ENCODE assay signal across 1 cellular context in the genomic region with DNA sequence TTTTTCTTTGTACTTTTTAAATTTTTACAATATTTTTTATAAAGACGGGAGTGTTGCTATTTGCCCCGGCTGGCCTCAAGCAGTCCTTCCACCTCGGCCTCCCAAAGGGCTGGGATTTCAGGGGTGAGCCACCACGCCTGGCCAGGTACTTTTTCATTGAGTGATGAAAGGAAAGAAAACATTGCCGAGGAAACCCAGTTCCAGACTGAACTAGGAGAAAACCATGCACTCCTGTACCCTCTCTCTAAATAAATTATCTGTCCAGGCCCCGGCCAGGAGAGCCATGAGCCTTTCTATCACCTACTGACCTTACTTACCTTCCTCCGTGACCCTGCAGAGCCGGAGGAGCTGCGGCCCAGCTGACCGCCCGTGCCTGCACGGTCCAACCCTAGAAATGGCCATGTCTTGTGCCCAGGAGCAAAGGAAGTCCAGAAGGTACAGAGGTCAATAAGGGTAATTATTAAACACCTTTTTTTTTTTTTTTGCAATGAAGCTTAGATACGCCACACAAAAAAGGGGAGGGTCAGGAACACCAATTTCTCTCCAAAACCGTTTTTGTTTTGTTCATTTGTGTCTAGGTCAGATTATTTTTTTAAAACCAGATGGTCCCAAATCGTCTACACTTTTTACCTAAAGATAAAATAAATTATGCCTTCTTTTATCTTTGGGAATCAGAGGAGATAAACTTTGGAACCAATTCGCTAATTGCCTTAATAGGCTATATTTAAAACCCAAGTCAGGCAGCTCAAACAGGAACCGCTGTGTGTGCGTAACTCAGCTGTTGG.
TF ChIP-seq lines count a peak whose summit lies in the region.

A gene (minus strand): TSS at position 399 of the 785 bp plus-strand sequence. CDS start 1,233 bp downstream, outside the sequence.

TF ChIP-seq in HepG2, 621 proteins besides CTCF, POLR2A, EP300 and RAD21 (continued from another document and continues in another):
- TF ChIP-seq ZNF496 (CRISPR knock-in tag; IDR thresholded peaks at IDR 0.05; ENCODE audit: insufficient replicate concordance) = no peak
- peak; percentile 29; the same call in 1 of the 2 replicates for TF ChIP-seq ZFX (CRISPR knock-in tag; IDR thresholded peaks at IDR 0.05; ENCODE audit: low read depth)
- TF ChIP-seq ZBTB20 (CRISPR knock-in tag; IDR thresholded peaks at IDR 0.05; ENCODE audit: borderline replicate concordance, low read depth) = no peak
- TF ChIP-seq, protein P1, sequence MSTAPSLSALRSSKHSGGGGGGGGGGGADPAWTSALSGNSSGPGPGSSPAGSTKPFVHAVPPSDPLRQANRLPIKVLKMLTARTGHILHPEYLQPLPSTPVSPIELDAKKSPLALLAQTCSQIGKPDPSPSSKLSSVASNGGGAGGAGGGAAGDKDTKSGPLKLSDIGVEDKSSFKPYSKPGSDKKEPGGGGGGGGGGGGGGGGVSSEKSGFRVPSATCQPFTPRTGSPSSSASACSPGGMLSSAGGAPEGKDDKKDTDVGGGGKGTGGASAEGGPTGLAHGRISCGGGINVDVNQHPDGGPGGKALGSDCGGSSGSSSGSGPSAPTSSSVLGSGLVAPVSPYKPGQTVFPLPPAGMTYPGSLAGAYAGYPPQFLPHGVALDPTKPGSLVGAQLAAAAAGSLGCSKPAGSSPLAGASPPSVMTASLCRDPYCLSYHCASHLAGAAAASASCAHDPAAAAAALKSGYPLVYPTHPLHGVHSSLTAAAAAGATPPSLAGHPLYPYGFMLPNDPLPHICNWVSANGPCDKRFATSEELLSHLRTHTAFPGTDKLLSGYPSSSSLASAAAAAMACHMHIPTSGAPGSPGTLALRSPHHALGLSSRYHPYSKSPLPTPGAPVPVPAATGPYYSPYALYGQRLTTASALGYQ (CRISPR knock-in tag; IDR thresholded peaks at IDR 0.05) = no peak
- TF ChIP-seq BORCS8-MEF2B (CRISPR knock-in tag; IDR thresholded peaks at IDR 0.05) = no peak
- TF ChIP-seq NKX3-1 (CRISPR knock-in tag; IDR thresholded peaks at IDR 0.05) = 0 out of 2 replicates have a peak, but pooled peaks have one; percentile 34
- TF ChIP-seq FLYWCH1 (CRISPR knock-in tag; IDR thresholded peaks at IDR 0.05) = no peak
- TF ChIP-seq, protein P2, sequence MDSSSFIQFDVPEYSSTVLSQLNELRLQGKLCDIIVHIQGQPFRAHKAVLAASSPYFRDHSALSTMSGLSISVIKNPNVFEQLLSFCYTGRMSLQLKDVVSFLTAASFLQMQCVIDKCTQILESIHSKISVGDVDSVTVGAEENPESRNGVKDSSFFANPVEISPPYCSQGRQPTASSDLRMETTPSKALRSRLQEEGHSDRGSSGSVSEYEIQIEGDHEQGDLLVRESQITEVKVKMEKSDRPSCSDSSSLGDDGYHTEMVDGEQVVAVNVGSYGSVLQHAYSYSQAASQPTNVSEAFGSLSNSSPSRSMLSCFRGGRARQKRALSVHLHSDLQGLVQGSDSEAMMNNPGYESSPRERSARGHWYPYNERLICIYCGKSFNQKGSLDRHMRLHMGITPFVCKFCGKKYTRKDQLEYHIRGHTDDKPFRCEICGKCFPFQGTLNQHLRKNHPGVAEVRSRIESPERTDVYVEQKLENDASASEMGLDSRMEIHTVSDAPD (CRISPR knock-in tag; IDR thresholded peaks at IDR 0.05) = no peak
- TF ChIP-seq ZNF460 (CRISPR knock-in tag; IDR thresholded peaks at IDR 0.05; ENCODE audit: borderline replicate concordance) = peak; percentile 41; the same call in 1 of the 2 replicates
- TF ChIP-seq POLR2G (IDR thresholded peaks at IDR 0.05; ENCODE audit: low read depth, low read length) = peak; percentile 83
- TF ChIP-seq JUNB (CRISPR knock-in tag; IDR thresholded peaks at IDR 0.05; ENCODE audit: borderline replicate concordance) = no peak
- no peak for TF ChIP-seq ZNF383 (CRISPR knock-in tag; IDR thresholded peaks at IDR 0.05; ENCODE audit: borderline replicate concordance)
- no peak for TF ChIP-seq ZNF558 (CRISPR knock-in tag; IDR thresholded peaks at IDR 0.05; ENCODE audit: borderline replicate concordance)
- peak; percentile 61 for TF ChIP-seq NR2F6 (IDR thresholded peaks at IDR 0.05)
- peak; percentile 52; the same call in 1 of the 2 replicates for TF ChIP-seq NR2F6 (CRISPR knock-in tag; IDR thresholded peaks at IDR 0.05)
- no peak for TF ChIP-seq ZNF296 (CRISPR knock-in tag; conservative IDR thresholded peaks at IDR 0.05)
- TF ChIP-seq NR1H2 (CRISPR knock-in tag; IDR thresholded peaks at IDR 0.05; ENCODE audit: borderline replicate concordance, low read depth) = no peak
- TF ChIP-seq, protein P3, sequence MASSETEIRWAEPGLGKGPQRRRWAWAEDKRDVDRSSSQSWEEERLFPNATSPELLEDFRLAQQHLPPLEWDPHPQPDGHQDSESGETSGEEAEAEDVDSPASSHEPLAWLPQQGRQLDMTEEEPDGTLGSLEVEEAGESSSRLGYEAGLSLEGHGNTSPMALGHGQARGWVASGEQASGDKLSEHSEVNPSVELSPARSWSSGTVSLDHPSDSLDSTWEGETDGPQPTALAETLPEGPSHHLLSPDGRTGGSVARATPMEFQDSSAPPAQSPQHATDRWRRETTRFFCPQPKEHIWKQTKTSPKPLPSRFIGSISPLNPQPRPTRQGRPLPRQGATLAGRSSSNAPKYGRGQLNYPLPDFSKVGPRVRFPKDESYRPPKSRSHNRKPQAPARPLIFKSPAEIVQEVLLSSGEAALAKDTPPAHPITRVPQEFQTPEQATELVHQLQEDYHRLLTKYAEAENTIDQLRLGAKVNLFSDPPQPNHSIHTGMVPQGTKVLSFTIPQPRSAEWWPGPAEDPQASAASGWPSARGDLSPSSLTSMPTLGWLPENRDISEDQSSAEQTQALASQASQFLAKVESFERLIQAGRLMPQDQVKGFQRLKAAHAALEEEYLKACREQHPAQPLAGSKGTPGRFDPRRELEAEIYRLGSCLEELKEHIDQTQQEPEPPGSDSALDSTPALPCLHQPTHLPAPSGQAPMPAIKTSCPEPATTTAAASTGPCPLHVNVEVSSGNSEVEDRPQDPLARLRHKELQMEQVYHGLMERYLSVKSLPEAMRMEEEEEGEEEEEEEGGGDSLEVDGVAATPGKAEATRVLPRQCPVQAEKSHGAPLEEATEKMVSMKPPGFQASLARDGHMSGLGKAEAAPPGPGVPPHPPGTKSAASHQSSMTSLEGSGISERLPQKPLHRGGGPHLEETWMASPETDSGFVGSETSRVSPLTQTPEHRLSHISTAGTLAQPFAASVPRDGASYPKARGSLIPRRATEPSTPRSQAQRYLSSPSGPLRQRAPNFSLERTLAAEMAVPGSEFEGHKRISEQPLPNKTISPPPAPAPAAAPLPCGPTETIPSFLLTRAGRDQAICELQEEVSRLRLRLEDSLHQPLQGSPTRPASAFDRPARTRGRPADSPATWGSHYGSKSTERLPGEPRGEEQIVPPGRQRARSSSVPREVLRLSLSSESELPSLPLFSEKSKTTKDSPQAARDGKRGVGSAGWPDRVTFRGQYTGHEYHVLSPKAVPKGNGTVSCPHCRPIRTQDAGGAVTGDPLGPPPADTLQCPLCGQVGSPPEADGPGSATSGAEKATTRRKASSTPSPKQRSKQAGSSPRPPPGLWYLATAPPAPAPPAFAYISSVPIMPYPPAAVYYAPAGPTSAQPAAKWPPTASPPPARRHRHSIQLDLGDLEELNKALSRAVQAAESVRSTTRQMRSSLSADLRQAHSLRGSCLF (CRISPR knock-in tag; IDR thresholded peaks at IDR 0.05; ENCODE audit: borderline replicate concordance) = no peak
- peak; percentile 9; the same call in 1 of the 2 replicates for TF ChIP-seq GABPB1 (CRISPR knock-in tag; IDR thresholded peaks at IDR 0.05)
- TF ChIP-seq, protein P4, sequence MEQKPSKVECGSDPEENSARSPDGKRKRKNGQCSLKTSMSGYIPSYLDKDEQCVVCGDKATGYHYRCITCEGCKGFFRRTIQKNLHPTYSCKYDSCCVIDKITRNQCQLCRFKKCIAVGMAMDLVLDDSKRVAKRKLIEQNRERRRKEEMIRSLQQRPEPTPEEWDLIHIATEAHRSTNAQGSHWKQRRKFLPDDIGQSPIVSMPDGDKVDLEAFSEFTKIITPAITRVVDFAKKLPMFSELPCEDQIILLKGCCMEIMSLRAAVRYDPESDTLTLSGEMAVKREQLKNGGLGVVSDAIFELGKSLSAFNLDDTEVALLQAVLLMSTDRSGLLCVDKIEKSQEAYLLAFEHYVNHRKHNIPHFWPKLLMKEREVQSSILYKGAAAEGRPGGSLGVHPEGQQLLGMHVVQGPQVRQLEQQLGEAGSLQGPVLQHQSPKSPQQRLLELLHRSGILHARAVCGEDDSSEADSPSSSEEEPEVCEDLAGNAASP (CRISPR knock-in tag; IDR thresholded peaks at IDR 0.05; ENCODE audit: borderline replicate concordance) = 0 out of 2 replicates have a peak, but pooled peaks have one; percentile 16
- no peak for TF ChIP-seq HNRNPUL1 (IDR thresholded peaks at IDR 0.05; ENCODE audit: low read depth, low read length)
- peak; percentile 50; the same call in 1 of the 2 replicates for TF ChIP-seq NR2C2 (CRISPR knock-in tag; IDR thresholded peaks at IDR 0.05; ENCODE audit: borderline replicate concordance)
- TF ChIP-seq ZFP62 (CRISPR knock-in tag; IDR thresholded peaks at IDR 0.05) = no peak
- no peak for TF ChIP-seq SNAPC2 (CRISPR knock-in tag; IDR thresholded peaks at IDR 0.05)
- TF ChIP-seq ZNF484 (CRISPR knock-in tag; IDR thresholded peaks at IDR 0.05; ENCODE audit: borderline replicate concordance, low read depth) = no peak
- TF ChIP-seq TEAD3 (CRISPR knock-in tag; optimal IDR thresholded peaks at IDR 0.05; ENCODE audit: borderline replicate concordance) = peak; percentile 14
- TF ChIP-seq ZNF768 (CRISPR knock-in tag; IDR thresholded peaks at IDR 0.05) = no peak
- TF ChIP-seq FOXK2 (IDR thresholded peaks at IDR 0.05) = no peak
- no peak for TF ChIP-seq CENPT (CRISPR knock-in tag; IDR thresholded peaks at IDR 0.05; ENCODE audit: low read depth)
- 0 out of 2 replicates have a peak, but pooled peaks have one; percentile 6 for TF ChIP-seq YEATS4 (CRISPR knock-in tag; IDR thresholded peaks at IDR 0.05; ENCODE audit: borderline replicate concordance)
- TF ChIP-seq ERF (CRISPR knock-in tag; IDR thresholded peaks at IDR 0.05) = peak; percentile 48; the same call in 1 of the 2 replicates
- 0 out of 2 replicates have a peak, but pooled peaks have one; percentile 16 for TF ChIP-seq KDM6A (CRISPR knock-in tag; IDR thresholded peaks at IDR 0.05; ENCODE audit: low read depth)
- TF ChIP-seq TOE1 (CRISPR knock-in tag; IDR thresholded peaks at IDR 0.05) = no peak
- TF ChIP-seq, protein P5, sequence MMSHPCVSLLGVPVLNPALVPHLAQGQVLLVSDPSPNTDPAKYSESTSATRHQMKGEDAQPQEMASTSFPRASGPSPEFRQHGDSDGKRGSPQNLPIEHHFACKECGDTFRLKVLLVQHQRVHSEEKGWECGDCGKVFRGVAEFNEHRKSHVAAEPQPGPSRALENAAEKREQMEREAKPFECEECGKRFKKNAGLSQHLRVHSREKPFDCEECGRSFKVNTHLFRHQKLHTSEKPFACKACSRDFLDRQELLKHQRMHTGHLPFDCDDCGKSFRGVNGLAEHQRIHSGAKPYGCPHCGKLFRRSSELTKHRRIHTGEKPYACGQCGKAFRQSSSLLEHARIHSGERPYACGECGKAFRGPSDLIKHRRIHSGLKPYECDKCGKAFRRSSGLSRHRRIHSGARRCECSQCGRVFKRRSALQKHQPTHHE (CRISPR knock-in tag; IDR thresholded peaks at IDR 0.05; ENCODE audit: borderline replicate concordance) = no peak
- no peak for TF ChIP-seq ZFP36 (IDR thresholded peaks at IDR 0.05; ENCODE audit: borderline replicate concordance, low read depth, low read length, partially characterized antibody)
- no peak for TF ChIP-seq GATA4 (IDR thresholded peaks at IDR 0.05; ENCODE audit: borderline replicate concordance, low read depth)
- TF ChIP-seq ZNF224 (CRISPR knock-in tag; IDR thresholded peaks at IDR 0.05) = 0 out of 2 replicates have a peak, but pooled peaks have one; percentile 25
- TF ChIP-seq ZNF737 (CRISPR knock-in tag; IDR thresholded peaks at IDR 0.05; ENCODE audit: borderline replicate concordance) = no peak
- TF ChIP-seq, protein P6, sequence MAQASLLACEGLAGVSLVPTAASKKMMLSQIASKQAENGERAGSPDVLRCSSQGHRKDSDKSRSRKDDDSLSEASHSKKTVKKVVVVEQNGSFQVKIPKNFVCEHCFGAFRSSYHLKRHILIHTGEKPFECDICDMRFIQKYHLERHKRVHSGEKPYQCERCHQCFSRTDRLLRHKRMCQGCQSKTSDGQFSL (CRISPR knock-in tag; IDR thresholded peaks at IDR 0.05) = no peak
- peak; percentile 6 for TF ChIP-seq ASH2L (IDR thresholded peaks at IDR 0.05; ENCODE audit: insufficient read length, low read depth, low read length)
- 0 out of 2 replicates have a peak, but pooled peaks have one; percentile 61 for TF ChIP-seq NCOR1 (IDR thresholded peaks at IDR 0.05; ENCODE audit: borderline replicate concordance, low read length)
- no peak for TF ChIP-seq RELA (CRISPR knock-in tag; IDR thresholded peaks at IDR 0.05)
- TF ChIP-seq, protein P7, sequence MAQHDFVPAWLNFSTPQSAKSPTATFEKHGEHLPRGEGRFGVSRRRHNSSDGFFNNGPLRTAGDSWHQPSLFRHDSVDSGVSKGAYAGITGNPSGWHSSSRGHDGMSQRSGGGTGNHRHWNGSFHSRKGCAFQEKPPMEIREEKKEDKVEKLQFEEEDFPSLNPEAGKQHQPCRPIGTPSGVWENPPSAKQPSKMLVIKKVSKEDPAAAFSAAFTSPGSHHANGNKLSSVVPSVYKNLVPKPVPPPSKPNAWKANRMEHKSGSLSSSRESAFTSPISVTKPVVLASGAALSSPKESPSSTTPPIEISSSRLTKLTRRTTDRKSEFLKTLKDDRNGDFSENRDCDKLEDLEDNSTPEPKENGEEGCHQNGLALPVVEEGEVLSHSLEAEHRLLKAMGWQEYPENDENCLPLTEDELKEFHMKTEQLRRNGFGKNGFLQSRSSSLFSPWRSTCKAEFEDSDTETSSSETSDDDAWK (CRISPR knock-in tag; IDR thresholded peaks at IDR 0.05) = no peak
- 0 out of 2 replicates have a peak, but pooled peaks have one; percentile 6 for TF ChIP-seq KMT2B (CRISPR knock-in tag; IDR thresholded peaks at IDR 0.05)
- TF ChIP-seq ZNF207 (IDR thresholded peaks at IDR 0.05; ENCODE audit: borderline replicate concordance) = no peak
